Comparison of ENCODE assay signal across 9 cellular contexts in genomic region chr18:32875625-32876024, GRCh38.
"Had no signal": no experiment of that assay in that cellular context is flagged by ENCODE, and none has a peak within 500 bp of the region (broad histone marks: within the 10 kb centered on the region; RNA-seq: fewer than 3 reads in every experiment).

No MANE protein-coding gene starts in this region.

- H3K4me3 ChIP-seq: GM23248, HAP-1 had no signal

- H3K9ac ChIP-seq: GM23248 had no signal

- H3K4me1 ChIP-seq: HAP-1 had no signal

- H3K36me3 Mint-ChIP-seq: IgD-negative memory B cell had no signal

- H3K27ac ChIP-seq: GM23248, HL-60 had no signal

- H2AFZ ChIP-seq: GM23248 had no signal

- H3K4me3 Mint-ChIP-seq: HFFc6, IgD-negative memory B cell had no signal

- ATAC-seq: HCT116, HepG2 had no signal

- DNase-seq: GM23248, GOT3, H7, HFFc6 had no signal

- H3K27ac Mint-ChIP-seq: HFFc6, IgD-negative memory B cell had no signal
